In genomic region chr14:104801284-104802119, GRCh38 we compare ENCODE assay signal across 8 cellular contexts.
DNase-seq lines count a peak whose midpoint lies in the region; ATAC-seq lines count a peak whose summit lies in the region.

No MANE protein-coding gene starts in this region.

- H3K4me3 Mint-ChIP-seq in activated T-cell treated with anti-CD3 and anti-CD28 coated beads, Interleukin-2, amount 50 U/mL, for 24 hours: peak overlapping the region; percentile 80
- peak overlapping the region; percentile 89 to 90 for H3K4me3 Mint-ChIP-seq in stimulated activated naive B cell treated with anti-CD40 and anti-IgM and Interleukin-4, amounts not matched to agents 10 μg/mL and 1 μg/mL and 100 μg/mL, for 72 hours

- peak; percentile 61 for DNase-seq in DMS53 (lab: John Stamatoyannopoulos, UW)
- no peak for DNase-seq in DMS53 treated with DMSO at 0.1 percent for 48 hours (lab: John Stamatoyannopoulos, UW; ENCODE audit: unreplicated experiment)
- no peak for DNase-seq in activated T-cell treated with anti-CD3 and anti-CD28 coated beads, Interleukin-2, amount 50 U/mL, for 24 hours
- DNase-seq in stimulated activated naive B cell treated with anti-CD40 and anti-IgM and Interleukin-4, amounts not matched to agents 10 μg/mL and 1 μg/mL and 100 μg/mL, for 72 hours: no peak
- no peak for DNase-seq in GDM1 (lab: John Stamatoyannopoulos, UW)

- no peak overlapping the region for H3K27ac Mint-ChIP-seq in activated T-cell treated with anti-CD3 and anti-CD28 coated beads, Interleukin-2, amount 50 U/mL, for 24 hours
- H3K27ac Mint-ChIP-seq in stimulated activated naive B cell treated with anti-CD40 and anti-IgM and Interleukin-4, amounts not matched to agents 10 μg/mL and 1 μg/mL and 100 μg/mL, for 72 hours: peak overlapping the region; percentile 76

- no peaks in the 10 kb centered on the region for H3K9me3 ChIP-seq in iPS-18c (ENCODE audit: control insufficient read depth, insufficient read depth, low read length)

- no peak for ATAC-seq in stimulated activated naive B cell treated with anti-CD40 and anti-IgM and Interleukin-4, amounts not matched to agents 10 μg/mL and 1 μg/mL and 100 μg/mL, for 72 hours (replicated peaks)
- ATAC-seq in HG03097 (IDR thresholded peaks at IDR 0.05; ENCODE audit: low FRiP score, unreplicated experiment): no peak
- no peak for ATAC-seq in GM21423 (IDR thresholded peaks at IDR 0.05; ENCODE audit: unreplicated experiment)

- peaks cover 32% of the 10 kb centered on the region for H3K4me1 Mint-ChIP-seq in activated T-cell treated with anti-CD3 and anti-CD28 coated beads, Interleukin-2, amount 50 U/mL, for 24 hours (ENCODE audit: low read depth)
- H3K4me1 Mint-ChIP-seq in stimulated activated naive B cell treated with anti-CD40 and anti-IgM and Interleukin-4, amounts not matched to agents 10 μg/mL and 1 μg/mL and 100 μg/mL, for 72 hours: peaks cover 30 to 53% of the 10 kb centered on the region in 2 donors

- H3K27me3 Mint-ChIP-seq in activated T-cell treated with anti-CD3 and anti-CD28 coated beads, Interleukin-2, amount 50 U/mL, for 24 hours: peaks cover 6% of the 10 kb centered on the region
- peaks cover 0 to 4% of the 10 kb centered on the region in 2 donors for H3K27me3 Mint-ChIP-seq in stimulated activated naive B cell treated with anti-CD40 and anti-IgM and Interleukin-4, amounts not matched to agents 10 μg/mL and 1 μg/mL and 100 μg/mL, for 72 hours

- H3K4me3 ChIP-seq in iPS-18c (ENCODE audit: insufficient read depth, low read depth, low read length): peak overlapping the region; percentile 65

- peaks cover 3% of the 10 kb centered on the region for H3K36me3 Mint-ChIP-seq in activated T-cell treated with anti-CD3 and anti-CD28 coated beads, Interleukin-2, amount 50 U/mL, for 24 hours (ENCODE audit: low read depth)
- peaks cover 0 to 2% of the 10 kb centered on the region in 2 donors for H3K36me3 Mint-ChIP-seq in stimulated activated naive B cell treated with anti-CD40 and anti-IgM and Interleukin-4, amounts not matched to agents 10 μg/mL and 1 μg/mL and 100 μg/mL, for 72 hours

- no peaks in the 10 kb centered on the region for H3K9me3 Mint-ChIP-seq in activated T-cell treated with anti-CD3 and anti-CD28 coated beads, Interleukin-2, amount 50 U/mL, for 24 hours
- H3K9me3 Mint-ChIP-seq in stimulated activated naive B cell treated with anti-CD40 and anti-IgM and Interleukin-4, amounts not matched to agents 10 μg/mL and 1 μg/mL and 100 μg/mL, for 72 hours: no peaks in the 10 kb centered on the region
